Comparison of ENCODE assay signal across 1 cellular context in genomic region chr14:24806061-24806678, GRCh38.
TF ChIP-seq lines count a peak whose summit lies in the region.

No MANE protein-coding gene starts in this region.

TF ChIP-seq in HepG2, 621 proteins besides CTCF, POLR2A, EP300 and RAD21 (continued from another document and continues in another):
- TF ChIP-seq ZNF318 (CRISPR knock-in tag; IDR thresholded peaks at IDR 0.05) (0 out of 2 replicates have a peak, but pooled peaks have one; percentile 56), MIER3 (CRISPR knock-in tag; IDR thresholded peaks at IDR 0.05; ENCODE audit: borderline replicate concordance) (peak; percentile 84; the same call in 1 of the 2 replicates), ZNF646 (CRISPR knock-in tag; IDR thresholded peaks at IDR 0.05) (no peak), SP5 (CRISPR knock-in tag; IDR thresholded peaks at IDR 0.05; ENCODE audit: borderline replicate concordance, low read depth) (peak; percentile 14; the same call in 1 of the 2 replicates), KDM2A (CRISPR knock-in tag; IDR thresholded peaks at IDR 0.05; ENCODE audit: borderline replicate concordance, low read depth) (peak; percentile 74; the same call in 1 of the 2 replicates), GMEB1 (CRISPR knock-in tag; IDR thresholded peaks at IDR 0.05; ENCODE audit: borderline replicate concordance) (0 out of 2 replicates have a peak, but pooled peaks have one; percentile 36), GFI1 (CRISPR knock-in tag; IDR thresholded peaks at IDR 0.05; ENCODE audit: borderline replicate concordance) (peak; percentile 70; the same call in 1 of the 2 replicates), MAX (IDR thresholded peaks at IDR 0.05) (0 out of 2 replicates have a peak, but pooled peaks have one; percentile 37), SMC3 (IDR thresholded peaks at IDR 0.05; ENCODE audit: low read length) (peak; percentile 100), ZBTB3 (CRISPR knock-in tag; IDR thresholded peaks at IDR 0.05; ENCODE audit: borderline replicate concordance, low read depth) (no peak), KLF16 (CRISPR knock-in tag; IDR thresholded peaks at IDR 0.05) (peak in 1 of 2 experiments; percentile 90; a peak in 2 of 4 replicates), ZBTB21 (CRISPR knock-in tag; IDR thresholded peaks at IDR 0.05) (no peak), ZNF792 (CRISPR knock-in tag; IDR thresholded peaks at IDR 0.05) (0 out of 2 replicates have a peak, but pooled peaks have one; percentile 25), KDM3A (CRISPR knock-in tag; IDR thresholded peaks at IDR 0.05; ENCODE audit: low read depth) (peak; percentile 80; the same call in 1 of the 2 replicates), ZNF563 (CRISPR knock-in tag; IDR thresholded peaks at IDR 0.05) (no peak), ZSCAN20 (CRISPR knock-in tag; IDR thresholded peaks at IDR 0.05; ENCODE audit: borderline replicate concordance) (peak; percentile 54; the same call in 1 of the 2 replicates), ZNF136 (CRISPR knock-in tag; IDR thresholded peaks at IDR 0.05; ENCODE audit: low read depth) (0 out of 2 replicates have a peak, but pooled peaks have one; percentile 33), ZNF232 (CRISPR knock-in tag; IDR thresholded peaks at IDR 0.05; ENCODE audit: borderline replicate concordance) (peak; percentile 93), ZSCAN9 (CRISPR knock-in tag; IDR thresholded peaks at IDR 0.05; ENCODE audit: borderline replicate concordance) (0 out of 2 replicates have a peak, but pooled peaks have one; percentile 71), SKI (IDR thresholded peaks at IDR 0.05; ENCODE audit: partially characterized antibody) (no peak), FOXK1 (CRISPR knock-in tag; IDR thresholded peaks at IDR 0.05; ENCODE audit: borderline replicate concordance, low read depth) (peak; percentile 63; the same call in 1 of the 2 replicates), SNRNP70 (IDR thresholded peaks at IDR 0.05; ENCODE audit: low read depth, low read length) (no peak), HBP1 (CRISPR knock-in tag; IDR thresholded peaks at IDR 0.05; ENCODE audit: low read depth) (0 out of 2 replicates have a peak, but pooled peaks have one; percentile 76), ZNF180 (CRISPR knock-in tag; IDR thresholded peaks at IDR 0.05; ENCODE audit: borderline replicate concordance, low read depth) (no peak; the same call in 1 of the 2 replicates), ZBTB43 (CRISPR knock-in tag; conservative IDR thresholded peaks at IDR 0.05) (peak; percentile 17; the same call in 1 of the 2 replicates), MAFK (conservative IDR thresholded peaks at IDR 0.05 in 1 of 2, IDR thresholded peaks at IDR 0.05 in 1 of 2; ENCODE audit: low read length in 2 of 2) (no peak), ARID4A (CRISPR knock-in tag; IDR thresholded peaks at IDR 0.05; ENCODE audit: borderline replicate concordance) (no peak)
